In the genomic region with DNA sequence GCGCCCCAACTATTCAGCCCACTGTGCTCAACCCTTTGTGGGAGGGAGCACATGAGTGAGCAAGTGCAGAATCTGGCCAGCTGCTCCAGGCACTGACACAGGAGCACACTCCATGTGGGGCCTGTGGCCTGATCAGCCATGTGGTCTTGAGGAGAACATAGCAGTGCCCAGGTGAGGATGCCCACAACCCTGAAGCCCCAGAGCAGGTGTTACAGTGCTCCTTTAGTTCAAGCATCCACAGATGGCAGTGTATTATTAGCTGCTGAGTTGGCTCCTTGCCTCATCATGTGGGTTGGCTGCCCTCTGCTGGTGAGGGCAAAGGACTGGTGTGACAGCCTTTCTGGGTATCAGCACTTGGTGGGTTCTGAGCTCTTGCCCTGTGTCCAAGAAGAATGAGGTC, we compare ENCODE assay signal across 1 cellular context.
A peak's percentile ranks its signal among the peaks of the same experiment; 100 is the strongest.
TF ChIP-seq lines count a peak whose summit lies in the region.

No MANE protein-coding gene starts in this region.

TF ChIP-seq in HEK293, 187 proteins besides CTCF, POLR2A, EP300 and RAD21 (continued from another document):
- TF ChIP-seq, protein P1, sequence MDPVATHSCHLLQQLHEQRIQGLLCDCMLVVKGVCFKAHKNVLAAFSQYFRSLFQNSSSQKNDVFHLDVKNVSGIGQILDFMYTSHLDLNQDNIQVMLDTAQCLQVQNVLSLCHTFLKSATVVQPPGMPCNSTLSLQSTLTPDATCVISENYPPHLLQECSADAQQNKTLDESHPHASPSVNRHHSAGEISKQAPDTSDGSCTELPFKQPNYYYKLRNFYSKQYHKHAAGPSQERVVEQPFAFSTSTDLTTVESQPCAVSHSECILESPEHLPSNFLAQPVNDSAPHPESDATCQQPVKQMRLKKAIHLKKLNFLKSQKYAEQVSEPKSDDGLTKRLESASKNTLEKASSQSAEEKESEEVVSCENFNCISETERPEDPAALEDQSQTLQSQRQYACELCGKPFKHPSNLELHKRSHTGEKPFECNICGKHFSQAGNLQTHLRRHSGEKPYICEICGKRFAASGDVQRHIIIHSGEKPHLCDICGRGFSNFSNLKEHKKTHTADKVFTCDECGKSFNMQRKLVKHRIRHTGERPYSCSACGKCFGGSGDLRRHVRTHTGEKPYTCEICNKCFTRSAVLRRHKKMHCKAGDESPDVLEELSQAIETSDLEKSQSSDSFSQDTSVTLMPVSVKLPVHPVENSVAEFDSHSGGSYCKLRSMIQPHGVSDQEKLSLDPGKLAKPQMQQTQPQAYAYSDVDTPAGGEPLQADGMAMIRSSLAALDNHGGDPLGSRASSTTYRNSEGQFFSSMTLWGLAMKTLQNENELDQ (tag by site-specific recombination; IDR thresholded peaks at IDR 0.05; ENCODE audit: low read depth) = no peak
- TF ChIP-seq ZNF654 (tag by site-specific recombination; IDR thresholded peaks at IDR 0.05; ENCODE audit: low read depth) (peak; percentile 44), ZBTB21 (tag by site-specific recombination; IDR thresholded peaks at IDR 0.05) (no peak)
